ENCODE assay signal across 21 cellular contexts in the genomic region with DNA sequence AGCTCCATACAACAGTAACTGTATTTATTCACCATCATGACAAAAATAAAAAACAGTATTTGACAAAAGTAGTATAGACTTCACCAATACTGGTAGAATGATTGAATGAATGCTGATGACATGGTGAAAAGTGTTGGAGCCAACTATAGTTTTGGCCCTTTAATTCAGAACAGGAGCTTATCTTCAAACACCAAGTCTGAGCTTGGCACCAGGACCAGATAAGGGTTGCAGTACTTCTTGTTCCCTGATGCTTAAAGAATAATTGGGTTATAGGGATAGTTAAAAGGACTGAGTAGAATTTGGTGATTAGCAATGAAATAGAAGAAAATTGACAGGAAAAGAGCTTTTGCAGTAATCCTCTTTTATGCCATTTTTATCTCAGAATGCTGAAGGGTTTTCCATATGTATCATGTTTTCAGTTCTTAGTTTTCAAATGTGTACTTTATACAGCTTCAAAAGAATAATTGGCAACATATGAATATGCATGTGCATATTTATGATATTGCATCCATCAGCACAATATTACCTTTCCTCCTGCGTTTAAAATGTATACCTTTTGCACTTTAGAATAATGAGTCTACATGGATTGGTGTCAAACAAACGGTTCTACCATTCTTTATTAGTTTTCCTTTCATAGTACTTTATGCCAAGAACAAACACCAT.
"Had no signal": no experiment of that assay in that cellular context is flagged by ENCODE, and none has a peak within 500 bp of the region (broad histone marks: within the 10 kb centered on the region; RNA-seq: fewer than 3 reads in every experiment).

No MANE protein-coding gene starts in this region.

- ATAC-seq: left lobe of liver; natural killer cell; stimulated activated effector memory CD8-positive, alpha-beta T cell treated with anti-CD3 and anti-CD28 coated beads, Interleukin-12 subunit alpha, Interleukin-12 subunit beta, amount 100 ng/mL, for 72 hours had no signal

- H3K4me3 ChIP-seq: heart right ventricle, hepatocyte, lung, ovary, sigmoid colon, spleen, transverse colon, upper lobe of left lung, vagina had no signal

- H3K27me3 ChIP-seq: heart right ventricle, hepatocyte, ovary, sigmoid colon, spleen, transverse colon, upper lobe of left lung, vagina had no signal

- H2AFZ ChIP-seq: hepatocyte had no signal

- H3K4me1 ChIP-seq: sigmoid colon, spleen, transverse colon, upper lobe of left lung, vagina had no signal

- H3K27ac ChIP-seq: heart right ventricle, hepatocyte, ovary, sigmoid colon, spleen, transverse colon, upper lobe of left lung, vagina had no signal

- DNase-seq: heart right ventricle; islet precursor cell; mesendoderm; naive B cell; natural killer cell; nephron progenitor cell; ovary; right cardiac atrium; sigmoid colon; small intestine; spleen; stimulated activated CD4-positive, alpha-beta T cell treated with anti-CD3 and anti-CD28 coated beads, Interleukin-4, amount 100 ng/mL, for 24 hours; stimulated activated naive CD4-positive, alpha-beta T cell; substantia nigra; transverse colon; upper lobe of left lung had no signal

- H3K9me3 ChIP-seq: heart right ventricle, ovary, sigmoid colon, transverse colon, upper lobe of left lung, vagina had no signal

- H3K36me3 ChIP-seq: heart right ventricle, ovary, sigmoid colon, spleen, transverse colon, upper lobe of left lung, vagina had no signal

- H3K4me2 ChIP-seq: hepatocyte had no signal
